2 cellular contexts compared by ENCODE assay signal in the genomic region with DNA sequence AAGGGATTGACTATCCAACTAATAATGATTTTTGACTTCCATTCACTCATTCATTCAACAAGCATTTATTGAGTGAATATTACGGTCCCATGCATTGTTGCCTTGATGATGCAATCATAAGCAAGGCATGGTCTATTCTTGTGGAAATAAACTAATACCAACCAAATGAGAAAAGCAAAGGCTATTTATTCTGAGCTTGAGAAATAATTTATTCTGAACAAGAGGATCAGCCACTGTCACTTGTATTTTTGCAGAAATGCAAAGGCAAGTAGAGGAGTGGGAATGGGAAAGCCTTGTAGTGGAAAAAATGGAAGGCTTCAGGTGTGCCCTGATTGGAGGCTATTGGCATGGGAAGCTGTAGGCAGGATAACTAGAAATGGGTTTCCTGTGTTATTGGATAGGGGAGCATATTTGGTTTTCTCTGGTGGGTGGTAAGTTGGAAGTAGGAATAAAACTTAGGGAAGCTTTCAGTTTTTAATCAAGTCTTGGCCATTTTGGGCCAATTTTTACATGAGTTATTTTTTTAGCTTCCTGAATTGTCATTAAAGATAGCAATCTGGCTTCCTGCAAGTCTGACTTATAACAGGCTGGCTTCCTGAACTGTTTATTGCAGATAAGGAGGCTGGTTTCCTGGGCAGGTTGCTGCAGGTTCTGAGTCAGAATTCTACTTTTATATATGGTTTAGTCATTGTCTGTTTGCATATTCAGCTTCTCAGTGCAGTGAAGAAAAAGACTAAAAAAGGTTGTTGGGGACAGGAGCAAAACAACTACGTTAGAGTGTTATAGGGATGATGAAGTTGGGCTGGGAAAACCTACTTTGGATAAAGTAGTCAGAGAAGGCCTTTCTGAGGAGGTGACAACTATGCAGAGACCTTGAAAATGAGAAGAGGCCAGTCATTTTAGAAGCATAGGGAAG.
TF ChIP-seq lines count a peak whose summit lies in the region.

No MANE protein-coding gene starts in this region.

TF ChIP-seq in SK-N-SH, 30 proteins besides CTCF, POLR2A, EP300 and RAD21 (continued from another document):
- TF ChIP-seq, protein P1, sequence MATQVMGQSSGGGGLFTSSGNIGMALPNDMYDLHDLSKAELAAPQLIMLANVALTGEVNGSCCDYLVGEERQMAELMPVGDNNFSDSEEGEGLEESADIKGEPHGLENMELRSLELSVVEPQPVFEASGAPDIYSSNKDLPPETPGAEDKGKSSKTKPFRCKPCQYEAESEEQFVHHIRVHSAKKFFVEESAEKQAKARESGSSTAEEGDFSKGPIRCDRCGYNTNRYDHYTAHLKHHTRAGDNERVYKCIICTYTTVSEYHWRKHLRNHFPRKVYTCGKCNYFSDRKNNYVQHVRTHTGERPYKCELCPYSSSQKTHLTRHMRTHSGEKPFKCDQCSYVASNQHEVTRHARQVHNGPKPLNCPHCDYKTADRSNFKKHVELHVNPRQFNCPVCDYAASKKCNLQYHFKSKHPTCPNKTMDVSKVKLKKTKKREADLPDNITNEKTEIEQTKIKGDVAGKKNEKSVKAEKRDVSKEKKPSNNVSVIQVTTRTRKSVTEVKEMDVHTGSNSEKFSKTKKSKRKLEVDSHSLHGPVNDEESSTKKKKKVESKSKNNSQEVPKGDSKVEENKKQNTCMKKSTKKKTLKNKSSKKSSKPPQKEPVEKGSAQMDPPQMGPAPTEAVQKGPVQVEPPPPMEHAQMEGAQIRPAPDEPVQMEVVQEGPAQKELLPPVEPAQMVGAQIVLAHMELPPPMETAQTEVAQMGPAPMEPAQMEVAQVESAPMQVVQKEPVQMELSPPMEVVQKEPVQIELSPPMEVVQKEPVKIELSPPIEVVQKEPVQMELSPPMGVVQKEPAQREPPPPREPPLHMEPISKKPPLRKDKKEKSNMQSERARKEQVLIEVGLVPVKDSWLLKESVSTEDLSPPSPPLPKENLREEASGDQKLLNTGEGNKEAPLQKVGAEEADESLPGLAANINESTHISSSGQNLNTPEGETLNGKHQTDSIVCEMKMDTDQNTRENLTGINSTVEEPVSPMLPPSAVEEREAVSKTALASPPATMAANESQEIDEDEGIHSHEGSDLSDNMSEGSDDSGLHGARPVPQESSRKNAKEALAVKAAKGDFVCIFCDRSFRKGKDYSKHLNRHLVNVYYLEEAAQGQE (IDR thresholded peaks at IDR 0.05; ENCODE audit: low read depth, low read length) = no peak
- TF ChIP-seq TEAD4 (IDR thresholded peaks at IDR 0.05; ENCODE audit: borderline replicate concordance, insufficient read depth) (no peak), NRF1 (IDR thresholded peaks at IDR 0.05; ENCODE audit: low read depth, low read length) (no peak)

TF ChIP-seq in SK-N-SH treated with all-trans-retinoic acid at 6 μM for 48 hours, 23 proteins besides CTCF, POLR2A, EP300 and RAD21 (continued from another document):
- TF ChIP-seq, protein P2, sequence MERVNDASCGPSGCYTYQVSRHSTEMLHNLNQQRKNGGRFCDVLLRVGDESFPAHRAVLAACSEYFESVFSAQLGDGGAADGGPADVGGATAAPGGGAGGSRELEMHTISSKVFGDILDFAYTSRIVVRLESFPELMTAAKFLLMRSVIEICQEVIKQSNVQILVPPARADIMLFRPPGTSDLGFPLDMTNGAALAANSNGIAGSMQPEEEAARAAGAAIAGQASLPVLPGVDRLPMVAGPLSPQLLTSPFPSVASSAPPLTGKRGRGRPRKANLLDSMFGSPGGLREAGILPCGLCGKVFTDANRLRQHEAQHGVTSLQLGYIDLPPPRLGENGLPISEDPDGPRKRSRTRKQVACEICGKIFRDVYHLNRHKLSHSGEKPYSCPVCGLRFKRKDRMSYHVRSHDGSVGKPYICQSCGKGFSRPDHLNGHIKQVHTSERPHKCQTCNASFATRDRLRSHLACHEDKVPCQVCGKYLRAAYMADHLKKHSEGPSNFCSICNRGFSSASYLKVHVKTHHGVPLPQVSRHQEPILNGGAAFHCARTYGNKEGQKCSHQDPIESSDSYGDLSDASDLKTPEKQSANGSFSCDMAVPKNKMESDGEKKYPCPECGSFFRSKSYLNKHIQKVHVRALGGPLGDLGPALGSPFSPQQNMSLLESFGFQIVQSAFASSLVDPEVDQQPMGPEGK (CRISPR knock-in tag; IDR thresholded peaks at IDR 0.05; ENCODE audit: borderline replicate concordance) = no peak
- TF ChIP-seq, protein P3, sequence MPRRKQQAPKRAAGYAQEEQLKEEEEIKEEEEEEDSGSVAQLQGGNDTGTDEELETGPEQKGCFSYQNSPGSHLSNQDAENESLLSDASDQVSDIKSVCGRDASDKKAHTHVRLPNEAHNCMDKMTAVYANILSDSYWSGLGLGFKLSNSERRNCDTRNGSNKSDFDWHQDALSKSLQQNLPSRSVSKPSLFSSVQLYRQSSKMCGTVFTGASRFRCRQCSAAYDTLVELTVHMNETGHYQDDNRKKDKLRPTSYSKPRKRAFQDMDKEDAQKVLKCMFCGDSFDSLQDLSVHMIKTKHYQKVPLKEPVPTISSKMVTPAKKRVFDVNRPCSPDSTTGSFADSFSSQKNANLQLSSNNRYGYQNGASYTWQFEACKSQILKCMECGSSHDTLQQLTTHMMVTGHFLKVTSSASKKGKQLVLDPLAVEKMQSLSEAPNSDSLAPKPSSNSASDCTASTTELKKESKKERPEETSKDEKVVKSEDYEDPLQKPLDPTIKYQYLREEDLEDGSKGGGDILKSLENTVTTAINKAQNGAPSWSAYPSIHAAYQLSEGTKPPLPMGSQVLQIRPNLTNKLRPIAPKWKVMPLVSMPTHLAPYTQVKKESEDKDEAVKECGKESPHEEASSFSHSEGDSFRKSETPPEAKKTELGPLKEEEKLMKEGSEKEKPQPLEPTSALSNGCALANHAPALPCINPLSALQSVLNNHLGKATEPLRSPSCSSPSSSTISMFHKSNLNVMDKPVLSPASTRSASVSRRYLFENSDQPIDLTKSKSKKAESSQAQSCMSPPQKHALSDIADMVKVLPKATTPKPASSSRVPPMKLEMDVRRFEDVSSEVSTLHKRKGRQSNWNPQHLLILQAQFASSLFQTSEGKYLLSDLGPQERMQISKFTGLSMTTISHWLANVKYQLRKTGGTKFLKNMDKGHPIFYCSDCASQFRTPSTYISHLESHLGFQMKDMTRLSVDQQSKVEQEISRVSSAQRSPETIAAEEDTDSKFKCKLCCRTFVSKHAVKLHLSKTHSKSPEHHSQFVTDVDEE (CRISPR knock-in tag; IDR thresholded peaks at IDR 0.05) = no peak
- TF ChIP-seq, protein P4, sequence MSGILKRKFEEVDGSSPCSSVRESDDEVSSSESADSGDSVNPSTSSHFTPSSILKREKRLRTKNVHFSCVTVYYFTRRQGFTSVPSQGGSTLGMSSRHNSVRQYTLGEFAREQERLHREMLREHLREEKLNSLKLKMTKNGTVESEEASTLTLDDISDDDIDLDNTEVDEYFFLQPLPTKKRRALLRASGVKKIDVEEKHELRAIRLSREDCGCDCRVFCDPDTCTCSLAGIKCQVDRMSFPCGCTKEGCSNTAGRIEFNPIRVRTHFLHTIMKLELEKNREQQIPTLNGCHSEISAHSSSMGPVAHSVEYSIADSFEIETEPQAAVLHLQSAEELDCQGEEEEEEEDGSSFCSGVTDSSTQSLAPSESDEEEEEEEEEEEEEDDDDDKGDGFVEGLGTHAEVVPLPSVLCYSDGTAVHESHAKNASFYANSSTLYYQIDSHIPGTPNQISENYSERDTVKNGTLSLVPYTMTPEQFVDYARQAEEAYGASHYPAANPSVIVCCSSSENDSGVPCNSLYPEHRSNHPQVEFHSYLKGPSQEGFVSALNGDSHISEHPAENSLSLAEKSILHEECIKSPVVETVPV (CRISPR knock-in tag; IDR thresholded peaks at IDR 0.05) = no peak
- TF ChIP-seq ZNF70 (CRISPR knock-in tag; IDR thresholded peaks at IDR 0.05) (no peak), ISL1 (CRISPR knock-in tag; IDR thresholded peaks at IDR 0.05) (no peak), ZC3H10 (CRISPR knock-in tag; IDR thresholded peaks at IDR 0.05) (no peak), RARB (CRISPR knock-in tag; IDR thresholded peaks at IDR 0.05) (no peak)
- TF ChIP-seq, protein P5, sequence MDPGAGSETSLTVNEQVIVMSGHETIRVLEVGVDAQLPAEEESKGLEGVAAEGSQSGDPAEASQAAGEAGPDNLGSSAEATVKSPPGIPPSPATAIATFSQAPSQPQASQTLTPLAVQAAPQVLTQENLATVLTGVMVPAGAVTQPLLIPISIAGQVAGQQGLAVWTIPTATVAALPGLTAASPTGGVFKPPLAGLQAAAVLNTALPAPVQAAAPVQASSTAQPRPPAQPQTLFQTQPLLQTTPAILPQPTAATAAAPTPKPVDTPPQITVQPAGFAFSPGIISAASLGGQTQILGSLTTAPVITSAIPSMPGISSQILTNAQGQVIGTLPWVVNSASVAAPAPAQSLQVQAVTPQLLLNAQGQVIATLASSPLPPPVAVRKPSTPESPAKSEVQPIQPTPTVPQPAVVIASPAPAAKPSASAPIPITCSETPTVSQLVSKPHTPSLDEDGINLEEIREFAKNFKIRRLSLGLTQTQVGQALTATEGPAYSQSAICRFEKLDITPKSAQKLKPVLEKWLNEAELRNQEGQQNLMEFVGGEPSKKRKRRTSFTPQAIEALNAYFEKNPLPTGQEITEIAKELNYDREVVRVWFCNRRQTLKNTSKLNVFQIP (CRISPR knock-in tag; IDR thresholded peaks at IDR 0.05; ENCODE audit: borderline replicate concordance, low read depth) = no peak
